In the genomic region with DNA sequence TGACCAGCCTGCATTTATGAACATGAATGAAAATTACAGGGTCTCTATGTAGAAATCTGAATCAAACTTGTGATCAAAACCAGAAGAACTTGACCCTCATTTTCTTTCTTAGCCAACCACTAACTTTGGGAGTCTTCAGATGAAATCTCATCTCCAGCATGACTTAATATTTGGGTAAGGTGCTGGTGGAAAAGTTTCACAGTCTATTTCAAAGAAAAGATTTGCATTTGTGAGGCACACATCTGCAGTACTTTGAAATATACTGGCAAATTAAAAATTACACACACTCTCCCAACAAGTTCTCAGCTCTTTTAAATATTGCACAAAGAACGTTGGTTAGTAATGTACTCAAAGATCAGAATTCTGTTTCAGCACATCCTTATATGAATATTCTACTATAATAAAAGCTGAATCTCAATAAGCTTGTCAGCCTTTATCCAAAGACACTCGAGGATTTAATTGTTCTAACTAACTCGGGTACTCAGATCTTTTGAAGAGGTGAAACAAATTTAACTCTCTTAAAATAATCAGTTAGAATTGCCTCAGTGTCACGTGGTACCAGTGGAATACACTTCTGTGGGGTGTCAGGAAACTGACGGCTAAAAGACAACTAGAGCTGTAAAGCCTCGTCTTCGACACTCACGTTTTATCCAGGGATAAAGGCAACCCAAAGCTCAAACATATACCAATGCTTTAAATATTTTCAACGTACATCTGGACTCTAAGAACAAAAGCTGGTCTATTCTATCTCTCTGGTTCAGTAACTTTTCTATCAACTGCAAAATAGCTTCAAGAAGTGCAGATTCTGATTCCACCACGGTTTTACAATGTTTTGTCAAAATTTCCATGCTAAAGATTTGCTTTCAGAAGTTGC, we compare ENCODE assay signal across 13 cellular contexts. TPM values are rescaled to one million over a fixed set of nuclear protein-coding genes. Genes with fewer than 3 reads are reported as not detected.
DNase-seq lines count a peak whose midpoint lies in the region; ATAC-seq and TF ChIP-seq lines count a peak whose summit lies in the region.
"Had no signal": no experiment of that assay in that cellular context is flagged by ENCODE, and none has a peak within 500 bp of the region (broad histone marks: within the 10 kb centered on the region; RNA-seq: fewer than 3 reads in every experiment).

No MANE protein-coding gene starts in this region.

- no peak for TF ChIP-seq CTCF in activated CD8-positive, alpha-beta T cell treated with anti-CD3 and anti-CD28 coated beads for 36 hours (IDR thresholded peaks at IDR 0.05)
- TF ChIP-seq CTCF in natural killer cell (IDR thresholded peaks at IDR 0.05): no peak

- in situ Hi-C loops in KBM-7 (cut with MboI; ENCODE audit: low pct_unique_long_range_greater_than_20kb, low sequenced_read_pairs): no loop called here

- H3K27ac Mint-ChIP-seq in activated CD8-positive, alpha-beta T cell treated with anti-CD3 and anti-CD28 coated beads for 36 hours: peak overlapping the region; percentile 90
- H3K27ac Mint-ChIP-seq in natural killer cell: peak overlapping the region in 1 of 2 donors; percentile 83
- H3K27ac Mint-ChIP-seq: brain had no signal

- H3K4me3 Mint-ChIP-seq in activated CD8-positive, alpha-beta T cell treated with anti-CD3 and anti-CD28 coated beads for 36 hours: peak overlapping the region; percentile 68
- H3K4me3 Mint-ChIP-seq in natural killer cell: no peak overlapping the region
- H3K4me3 Mint-ChIP-seq: brain had no signal

- POLR2A ChIA-PET in activated CD8-positive, alpha-beta T cell treated with anti-CD3 and anti-CD28 coated beads for 36 hours (lab: Charles Lee): interaction anchor here (0.6 to 3.9 kb wide), 6 partner anchors 7 to 206 kb away, joined by 3 to 16 read pairs (median 7); no protein-coding TSS in a partner anchor

- no peak for DNase-seq in activated CD4-positive, CD25-positive, alpha-beta regulatory T cell (lab: John Stamatoyannopoulos, UW)
- DNase-seq in KBM-7 (peak; percentile 53), natural killer cell (no peak)
- DNase-seq in activated CD8-positive, alpha-beta T cell treated with anti-CD3 and anti-CD28 coated beads for 36 hours: no peak
- no peak for DNase-seq in stimulated activated CD4-positive, alpha-beta T cell treated with anti-CD3 and anti-CD28 coated beads, Interleukin-15, amount 100 ng/mL, for 24 hours
- DNase-seq: DMS79, mesendoderm, NCI-H774 had no signal

- peak; percentile 10 to 28 for ATAC-seq in activated CD4-positive, CD25-positive, alpha-beta regulatory T cell treated with anti-CD3 and anti-CD28 coated beads, Interleukin-2, amount 50 U/mL, for 24 hours
- peak; percentile 12 for ATAC-seq in activated CD8-positive, alpha-beta T cell treated with anti-CD3 and anti-CD28 coated beads for 36 hours
- peak in 2 of 3 donors; percentile 39 to 47 for ATAC-seq in natural killer cell
- no peak for ATAC-seq in GM21619 (IDR thresholded peaks at IDR 0.05; ENCODE audit: unreplicated experiment)
- ATAC-seq in GM18867 (IDR thresholded peaks at IDR 0.05; ENCODE audit: unreplicated experiment): no peak

- H3K4me1 Mint-ChIP-seq in activated CD8-positive, alpha-beta T cell treated with anti-CD3 and anti-CD28 coated beads for 36 hours (ENCODE audit: low read depth): peaks cover 70% of the 10 kb centered on the region
- H3K4me1 Mint-ChIP-seq in natural killer cell: peaks cover 37 to 40% of the 10 kb centered on the region in 2 donors

- no peaks in the 10 kb centered on the region for H3K9me3 Mint-ChIP-seq in activated CD8-positive, alpha-beta T cell treated with anti-CD3 and anti-CD28 coated beads for 36 hours
- no peaks in the 10 kb centered on the region for H3K9me3 Mint-ChIP-seq in natural killer cell
- H3K9me3 Mint-ChIP-seq: brain had no signal

- peaks cover 34% of the 10 kb centered on the region for H3K36me3 Mint-ChIP-seq in activated CD8-positive, alpha-beta T cell treated with anti-CD3 and anti-CD28 coated beads for 36 hours (ENCODE audit: low read depth)
- no peaks in the 10 kb centered on the region for H3K36me3 Mint-ChIP-seq in natural killer cell
- H3K36me3 Mint-ChIP-seq: brain had no signal

- no peaks in the 10 kb centered on the region for H3K27me3 Mint-ChIP-seq in activated CD8-positive, alpha-beta T cell treated with anti-CD3 and anti-CD28 coated beads for 36 hours
- H3K27me3 Mint-ChIP-seq in natural killer cell (ENCODE audit: low read depth in 2 of 2): no peaks in the 10 kb centered on the region
- H3K27me3 Mint-ChIP-seq: brain had no signal

- CTCF ChIA-PET in activated CD8-positive, alpha-beta T cell treated with anti-CD3 and anti-CD28 coated beads for 36 hours (lab: Charles Lee): interaction anchor here (0.6 to 0.9 kb wide), 4 partner anchors 32 to 211 kb away, joined by 3 to 4 read pairs (median 3); no protein-coding TSS in a partner anchor

- intact Hi-C loops in activated CD8-positive, alpha-beta T cell treated with anti-CD3 and anti-CD28 coated beads for 36 hours (cut with micrococcal nuclease): no loop called here
- intact Hi-C loops in natural killer cell (cut with micrococcal nuclease): loop anchor here (10.0 kb wide), 1 partner anchor 158 kb away; no protein-coding TSS in a partner anchor

RNA-seq across cellular contexts. Expression of gene SAMSN1, which starts 19.1 kb away (rescaled TPM):
- 10 to 100 TPM; 66.7 to 71.4 TPM for total RNA-seq in activated CD8-positive, alpha-beta T cell treated with anti-CD3 and anti-CD28 coated beads for 36 hours
- 100 to 1,000 TPM in 1 of 3 donors, 10 to 100 TPM in 2; 17.7 to 101 (median 18.2) TPM for total RNA-seq in natural killer cell
- total RNA-seq: A172 had no signal

Comparison
In these comparisons a context has a peak if more than half of its experiments do, and no peak if none do; other contexts are left out.
1. ATAC-seq: peak in activated CD4-positive, CD25-positive, alpha-beta regulatory T cell treated with anti-CD3 and anti-CD28 coated beads, Interleukin-2, amount 50 U/mL, for 24 hours (2 of 2), activated CD8-positive, alpha-beta T cell treated with anti-CD3 and anti-CD28 coated beads for 36 hours (single experiment) and natural killer cell (2 of 3); none in GM21619 (single experiment) and GM18867 (single experiment).